ENCODE assay signal across 17 cellular contexts in genomic region chr5:145797336-145797735, GRCh38. TPM values are rescaled to one million over a fixed set of nuclear protein-coding genes. Genes with fewer than 3 reads are reported as not detected.
A peak's percentile ranks its signal among the peaks of the same experiment; 100 is the strongest.
DNase-seq lines count a peak whose midpoint lies in the region; ATAC-seq and TF ChIP-seq lines count a peak whose summit lies in the region.
"Had no signal": no experiment of that assay in that cellular context is flagged by ENCODE, and none has a peak within 500 bp of the region (broad histone marks: within the 10 kb centered on the region; RNA-seq: fewer than 3 reads in every experiment).

No MANE protein-coding gene starts in this region.

- H3K4me1 Mint-ChIP-seq in osteocyte (ENCODE audit: unreplicated experiment): peaks cover 2% of the 10 kb centered on the region
- H3K4me1 Mint-ChIP-seq: immature natural killer cell had no signal

- H3K9me3 Mint-ChIP-seq in osteocyte (ENCODE audit: unreplicated experiment): peaks cover 7% of the 10 kb centered on the region
- H3K9me3 Mint-ChIP-seq: activated T-helper 2 cell treated with anti-CD3 and anti-CD28 coated beads, Interferon-gamma antibody, Interleukin-2, Interleukin-4, amounts not matched to agents 10 μg/mL and 5 μg/mL and 100 μg/mL, durations not matched to agents 14 hours and 24 hours and 36 hours; immature natural killer cell had no signal

- no peaks in the 10 kb centered on the region for H3K27me3 Mint-ChIP-seq in osteocyte (ENCODE audit: unreplicated experiment)

- DNase-seq in AG10803 (ENCODE audit: low read depth) (peak; percentile 6), glomerular visceral epithelial cell (ENCODE audit: extremely low spot score) (peak; percentile 18), NCI-H187 treated with DMSO at 0.1 percent for 48 hours (lab: John Stamatoyannopoulos, UW) (no peak), RPMI8226 (no peak), osteocyte (ENCODE audit: extremely low spot score, unreplicated experiment) (no peak)
- peak; percentile 16 for DNase-seq in Jurkat, Clone E6-1 (ENCODE audit: low read depth, low spot score)
- DNase-seq: activated CD4-positive, alpha-beta T cell treated with anti-CD3 and anti-CD28 coated beads for 4 hours; BE2C; immature natural killer cell; NCI-H524; SHP77 treated with DMSO at 0.1 percent for 48 hours; spleen; uterus had no signal

- no peak overlapping the region for H3K27ac Mint-ChIP-seq in osteocyte (ENCODE audit: unreplicated experiment)
- H3K27ac Mint-ChIP-seq: activated T-helper 2 cell treated with anti-CD3 and anti-CD28 coated beads, Interferon-gamma antibody, Interleukin-2, Interleukin-4, amounts not matched to agents 10 μg/mL and 5 μg/mL and 100 μg/mL, durations not matched to agents 14 hours and 24 hours and 36 hours; immature natural killer cell had no signal

- H3K4me3 Mint-ChIP-seq in osteocyte (ENCODE audit: unreplicated experiment): no peak overlapping the region
- H3K4me3 Mint-ChIP-seq: immature natural killer cell had no signal

- H3K4me3 ChIP-seq in AG10803 (ENCODE audit: low read length) (no peak overlapping the region), WI38 (ENCODE audit: low read depth, low read length) (no peak overlapping the region)
- H3K4me3 ChIP-seq in Jurkat, Clone E6-1 (ENCODE audit: low read length): no peak overlapping the region
- H3K4me3 ChIP-seq: spleen, uterus had no signal

- TF ChIP-seq CTCF in AG10803 (conservative IDR thresholded peaks at IDR 0.05; ENCODE audit: low read length) (no peak), WI38 (IDR thresholded peaks at IDR 0.05; ENCODE audit: low read depth, low read length) (0 out of 2 replicates have a peak, but pooled peaks have one; percentile 6), osteocyte (IDR thresholded peaks at IDR 0.05) (no peak)

- ATAC-seq in GM21367 (IDR thresholded peaks at IDR 0.05; ENCODE audit: unreplicated experiment): no peak

- H3K36me3 Mint-ChIP-seq in osteocyte (ENCODE audit: unreplicated experiment): peaks cover 1% of the 10 kb centered on the region
- H3K36me3 Mint-ChIP-seq: immature natural killer cell had no signal

RNA-seq across cellular contexts. Expression of gene PRELID2, which starts 37.8 kb away (rescaled TPM):
- polyA plus RNA-seq in Jurkat, Clone E6-1 (2012; ENCODE audit: insufficient read depth, insufficient read length): not detected
- 4.7 and 6.0 TPM in 2 replicates for total RNA-seq in osteocyte
- polyA plus RNA-seq: neural cell had no signal

Comparison
In these comparisons a context has a peak if more than half of its experiments do, and no peak if none do; other contexts are left out.
1. DNase-seq: peak in AG10803 (single experiment), Jurkat, Clone E6-1 (single experiment) and glomerular visceral epithelial cell (single experiment); none in NCI-H187 treated with DMSO at 0.1 percent for 48 hours (single experiment), RPMI8226 (single experiment) and osteocyte (single experiment).